In the genomic region with DNA sequence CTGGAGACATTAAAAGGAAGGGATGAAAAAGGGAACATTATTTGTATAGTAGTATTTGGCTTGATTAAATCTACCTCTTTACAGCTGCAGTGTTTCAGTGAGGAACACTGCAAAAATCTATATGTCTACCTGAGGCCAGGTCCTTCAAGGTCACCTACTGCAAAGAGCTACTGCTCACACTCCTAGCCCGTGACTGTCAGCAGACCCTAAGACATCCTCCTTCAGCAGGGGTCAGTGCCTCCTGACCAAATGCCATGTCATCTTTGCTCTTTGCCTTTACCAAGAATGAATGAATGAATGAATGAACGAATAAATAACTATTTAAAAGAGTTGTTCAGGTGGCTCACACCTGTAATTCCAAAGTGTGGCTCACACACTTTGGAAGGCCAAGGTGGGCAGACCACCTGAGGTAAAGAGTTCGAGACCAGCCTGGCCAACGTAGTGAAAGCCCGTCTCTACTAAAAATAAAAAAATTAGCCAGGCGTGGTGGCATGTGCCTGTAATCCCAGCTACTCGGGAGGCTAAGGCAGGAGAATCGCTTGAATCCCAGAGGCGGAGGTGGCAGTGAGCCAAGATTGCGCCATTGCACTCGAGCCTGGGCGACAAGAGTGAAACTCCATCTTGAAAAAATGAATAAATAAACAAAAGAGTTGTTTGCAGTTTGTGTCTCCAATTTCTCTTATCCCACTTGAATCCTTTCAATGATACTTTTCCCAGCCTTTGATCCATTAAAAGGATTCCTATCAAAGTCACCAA, we compare ENCODE assay signal across 19 cellular contexts.
"Had no signal": no experiment of that assay in that cellular context is flagged by ENCODE, and none has a peak within 500 bp of the region (broad histone marks: within the 10 kb centered on the region; RNA-seq: fewer than 3 reads in every experiment).

No MANE protein-coding gene starts in this region.

- H3K27ac Mint-ChIP-seq: activated B cell treated with CpG ODN at 0.5 μM for 24 hours; activated CD4-positive, alpha-beta memory T cell treated with anti-CD3 and anti-CD28 coated beads for 36 hours; activated CD8-positive, alpha-beta memory T cell treated with anti-CD3 and anti-CD28 coated beads, Interleukin-2, amount 10 ng/mL, durations not matched to agents 7 days and 5 days; activated naive CD8-positive, alpha-beta T cell treated with anti-CD3 and anti-CD28 coated beads, Interleukin-2, amount 10 ng/mL, durations not matched to agents 7 days and 5 days; activated T-helper 2 cell treated with anti-CD3 and anti-CD28 coated beads, Interferon-gamma antibody, Interleukin-2, Interleukin-4, amounts not matched to agents 10 μg/mL and 5 μg/mL and 100 μg/mL, durations not matched to agents 14 hours and 24 hours and 36 hours; dendritic cell treated with granulocyte-macrophage colony-stimulating factor and Interleukin-4, amounts not matched to agents 40 ng/mL and 50 ng/mL, for 4 days; nephron progenitor cell; stimulated activated naive CD8-positive, alpha-beta T cell treated with anti-CD3 and anti-CD28 coated beads, Interleukin-15, amount 100 ng/mL, for 72 hours had no signal

- H3K4me1 Mint-ChIP-seq: activated B cell treated with CpG ODN at 0.5 μM for 24 hours; activated CD8-positive, alpha-beta memory T cell treated with anti-CD3 and anti-CD28 coated beads, Interleukin-2, amount 10 ng/mL, durations not matched to agents 7 days and 5 days; activated naive CD8-positive, alpha-beta T cell treated with anti-CD3 and anti-CD28 coated beads, Interleukin-2, amount 10 ng/mL, durations not matched to agents 7 days and 5 days; nephron progenitor cell; stimulated activated naive CD8-positive, alpha-beta T cell treated with anti-CD3 and anti-CD28 coated beads, Interleukin-15, amount 100 ng/mL, for 72 hours had no signal

- DNase-seq: activated B cell treated with CpG ODN at 0.5 μM for 24 hours; activated CD4-positive, alpha-beta memory T cell treated with anti-CD3 and anti-CD28 coated beads for 36 hours; activated CD4-positive, alpha-beta T cell treated with anti-CD3 and anti-CD28 coated beads for 4 hours; activated CD8-positive, alpha-beta memory T cell treated with anti-CD3 and anti-CD28 coated beads, Interleukin-2, amount 10 ng/mL, durations not matched to agents 7 days and 5 days; activated naive CD4-positive, alpha-beta T cell treated with Interleukin-2 at 50 U/mL for 16 hours; activated naive CD8-positive, alpha-beta T cell treated with anti-CD3 and anti-CD28 coated beads, Interleukin-2, amount 10 ng/mL, durations not matched to agents 7 days and 5 days; activated T-cell treated with anti-CD3 and anti-CD28 coated beads, Interleukin-2, amount 50 U/mL, for 1 hour; amygdala; effector CD8-positive, alpha-beta T cell; esophagus squamous epithelium; midbrain; nephron progenitor cell; nucleus accumbens; stimulated activated naive CD8-positive, alpha-beta T cell treated with anti-CD3 and anti-CD28 coated beads, Interleukin-15, amount 100 ng/mL, for 72 hours; upper lobe of left lung had no signal

- H3K9me3 ChIP-seq: esophagus squamous epithelium, upper lobe of left lung had no signal

- H3K4me3 ChIP-seq: cardiac muscle cell, esophagus squamous epithelium, hepatocyte, upper lobe of left lung had no signal

- H3K4me1 ChIP-seq: esophagus squamous epithelium had no signal

- H3K9me3 Mint-ChIP-seq: activated B cell treated with CpG ODN at 0.5 μM for 24 hours; activated CD4-positive, alpha-beta memory T cell treated with anti-CD3 and anti-CD28 coated beads for 36 hours; activated naive CD8-positive, alpha-beta T cell treated with anti-CD3 and anti-CD28 coated beads, Interleukin-2, amount 10 ng/mL, durations not matched to agents 7 days and 5 days; activated T-helper 2 cell treated with anti-CD3 and anti-CD28 coated beads, Interferon-gamma antibody, Interleukin-2, Interleukin-4, amounts not matched to agents 10 μg/mL and 5 μg/mL and 100 μg/mL, durations not matched to agents 14 hours and 24 hours and 36 hours; dendritic cell treated with granulocyte-macrophage colony-stimulating factor and Interleukin-4, amounts not matched to agents 40 ng/mL and 50 ng/mL, for 4 days; nephron progenitor cell; stimulated activated naive CD8-positive, alpha-beta T cell treated with anti-CD3 and anti-CD28 coated beads, Interleukin-15, amount 100 ng/mL, for 72 hours had no signal

- H3K27me3 ChIP-seq: cardiac muscle cell, esophagus squamous epithelium, hepatocyte, upper lobe of left lung had no signal

- H3K4me3 Mint-ChIP-seq: activated B cell treated with CpG ODN at 0.5 μM for 24 hours; activated CD4-positive, alpha-beta memory T cell treated with anti-CD3 and anti-CD28 coated beads for 36 hours; activated CD8-positive, alpha-beta memory T cell treated with anti-CD3 and anti-CD28 coated beads, Interleukin-2, amount 10 ng/mL, durations not matched to agents 7 days and 5 days; activated naive CD8-positive, alpha-beta T cell treated with anti-CD3 and anti-CD28 coated beads, Interleukin-2, amount 10 ng/mL, durations not matched to agents 7 days and 5 days; dendritic cell treated with granulocyte-macrophage colony-stimulating factor and Interleukin-4, amounts not matched to agents 40 ng/mL and 50 ng/mL, for 4 days; nephron progenitor cell; stimulated activated naive CD8-positive, alpha-beta T cell treated with anti-CD3 and anti-CD28 coated beads, Interleukin-15, amount 100 ng/mL, for 72 hours had no signal

- H3K27ac ChIP-seq: cardiac muscle cell, esophagus squamous epithelium, hepatocyte, upper lobe of left lung had no signal

- H3K4me2 ChIP-seq: hepatocyte had no signal

- H3K27me3 Mint-ChIP-seq: activated B cell treated with CpG ODN at 0.5 μM for 24 hours; activated CD4-positive, alpha-beta memory T cell treated with anti-CD3 and anti-CD28 coated beads for 36 hours; activated CD8-positive, alpha-beta memory T cell treated with anti-CD3 and anti-CD28 coated beads, Interleukin-2, amount 10 ng/mL, durations not matched to agents 7 days and 5 days; activated naive CD8-positive, alpha-beta T cell treated with anti-CD3 and anti-CD28 coated beads, Interleukin-2, amount 10 ng/mL, durations not matched to agents 7 days and 5 days; dendritic cell treated with granulocyte-macrophage colony-stimulating factor and Interleukin-4, amounts not matched to agents 40 ng/mL and 50 ng/mL, for 4 days; stimulated activated naive CD8-positive, alpha-beta T cell treated with anti-CD3 and anti-CD28 coated beads, Interleukin-15, amount 100 ng/mL, for 72 hours had no signal

- H2AFZ ChIP-seq: hepatocyte had no signal

- ATAC-seq: activated CD8-positive, alpha-beta memory T cell treated with anti-CD3 and anti-CD28 coated beads, Interleukin-2, amount 10 ng/mL, durations not matched to agents 7 days and 5 days; stimulated activated naive CD8-positive, alpha-beta T cell treated with anti-CD3 and anti-CD28 coated beads, Interleukin-15, amount 100 ng/mL, for 72 hours had no signal

- H3K36me3 Mint-ChIP-seq: activated CD4-positive, alpha-beta memory T cell treated with anti-CD3 and anti-CD28 coated beads for 36 hours; activated CD8-positive, alpha-beta memory T cell treated with anti-CD3 and anti-CD28 coated beads, Interleukin-2, amount 10 ng/mL, durations not matched to agents 7 days and 5 days; activated naive CD8-positive, alpha-beta T cell treated with anti-CD3 and anti-CD28 coated beads, Interleukin-2, amount 10 ng/mL, durations not matched to agents 7 days and 5 days had no signal
